Comparison of ENCODE assay signal across 11 cellular contexts in the genomic region with DNA sequence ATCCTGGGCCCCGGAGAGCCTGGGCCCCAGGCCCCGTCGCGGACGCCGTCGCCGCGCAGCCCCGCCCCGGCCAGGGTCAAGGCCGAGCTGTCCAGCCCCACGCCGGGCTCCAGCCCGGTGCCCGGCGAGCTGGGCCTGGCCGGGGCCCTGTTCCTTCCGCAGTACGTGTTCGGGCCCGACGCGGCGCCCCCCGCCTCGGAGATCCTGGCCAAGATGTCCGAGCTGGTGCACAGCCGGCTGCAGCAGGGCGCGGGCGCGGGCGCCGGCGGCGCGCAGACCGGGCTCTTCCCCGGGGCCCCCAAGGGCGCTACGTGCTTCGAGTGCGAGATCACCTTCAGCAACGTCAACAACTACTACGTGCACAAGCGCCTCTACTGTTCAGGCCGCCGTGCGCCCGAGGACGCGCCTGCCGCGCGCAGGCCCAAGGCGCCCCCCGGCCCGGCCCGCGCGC. TPM values are rescaled to one million over a fixed set of nuclear protein-coding genes. Genes with fewer than 3 reads are reported as not detected.
A peak's percentile ranks its signal among the peaks of the same experiment; 100 is the strongest.
DNase-seq lines count a peak whose midpoint lies in the region; ATAC-seq, FAIRE-seq and TF ChIP-seq lines count a peak whose summit lies in the region.
"Had no signal": no experiment of that assay in that cellular context is flagged by ENCODE, and none has a peak within 500 bp of the region (broad histone marks: within the 10 kb centered on the region; RNA-seq: fewer than 3 reads in every experiment).

No MANE protein-coding gene starts in this region.

- no peaks in the 10 kb centered on the region for H3K9me3 ChIP-seq in spleen

- no peak for FAIRE-seq in bronchial epithelial cell (lab: Jason Lieb, UNC)

- ATAC-seq in GM21723 (IDR thresholded peaks at IDR 0.05; ENCODE audit: unreplicated experiment) (no peak), SK-N-SH treated with all-trans-retinoic acid at 6 μM for 48 hours (no peak)

- H3K4me3 ChIP-seq in HFF-Myc (replicated peaks; ENCODE audit: low read depth, low read length) = 0 out of 2 replicates have a peak overlapping the region, but pooled peaks have one; percentile 22
- peak overlapping the region; percentile 42 for H3K4me3 ChIP-seq in bronchial epithelial cell (ENCODE audit: low read depth, low read length)
- peak overlapping the region in 5 of 8 donors; percentile 19 to 86 (median 23) for H3K4me3 ChIP-seq in spleen

- no peak for TF ChIP-seq POLR2A in spleen (IDR thresholded peaks at IDR 0.05)

- intact Hi-C loops in spleen (cut with DNase I; ENCODE audit: low total_unique reads) (no loop called here), posterior vena cava (cut with DNase I) (no loop called here)

- H3K36me3 ChIP-seq in bronchial epithelial cell (ENCODE audit: control insufficient read depth, insufficient read depth, low read length) (no peaks in the 10 kb centered on the region), spleen (peaks cover 0 to 52% (median 14%) of the 10 kb centered on the region in 6 donors)

- peak overlapping the region in 5 of 8 donors; percentile 37 to 95 (median 54) for H3K27ac ChIP-seq in spleen
- H3K27ac ChIP-seq: parathyroid adenoma had no signal

- 44 to 97% (median 64%) methylated on average over 10 to 62 of the region's 62 CpGs for WGBS in spleen, 5 donors

- TF ChIP-seq CTCF in HFF-Myc (IDR thresholded peaks at IDR 0.05; ENCODE audit: low read depth, low read length, missing control alignments) (no peak), bronchial epithelial cell (IDR thresholded peaks at IDR 0.05; ENCODE audit: insufficient read depth, low read length, severe bottlenecking) (no peak), spleen (IDR thresholded peaks at IDR 0.05 in 8 of 11, conservative IDR thresholded peaks at IDR 0.05 in 3 of 11) (no peak)

- peaks cover 2% of the 10 kb centered on the region for H3K27me3 ChIP-seq in bronchial epithelial cell (ENCODE audit: control insufficient read depth, insufficient read depth, low read length)
- H3K27me3 ChIP-seq in spleen (replicated peaks in 1 of 7) = no peaks in the 10 kb centered on the region

- no peak for DNase-seq in HFF-Myc (ENCODE audit: extremely low read depth, low read depth)
- DNase-seq in bronchial epithelial cell (ENCODE audit: low read depth) = peak; percentile 12
- DNase-seq in iris pigment epithelial cell (ENCODE audit: low read depth) = peak; percentile 69
- DNase-seq in spleen = no peak
- no peak for DNase-seq in posterior vena cava (ENCODE audit: low spot score)
- no peak for DNase-seq in NCI-H2107 (lab: John Stamatoyannopoulos, UW)
- DNase-seq: cerebellar nuclear complex, NCI-H2081 treated with DMSO at 0.1 percent for 48 hours had no signal

- peaks cover 9 to 47% (median 24%) of the 10 kb centered on the region in 6 donors for H3K4me1 ChIP-seq in spleen
- H3K4me1 ChIP-seq: parathyroid adenoma had no signal

TF ChIP-seq in SK-N-SH treated with all-trans-retinoic acid at 6 μM for 48 hours, 23 proteins besides CTCF, POLR2A, EP300 and RAD21:
- no peak for TF ChIP-seq RARB (CRISPR knock-in tag; IDR thresholded peaks at IDR 0.05)
- TF ChIP-seq PPARA (CRISPR knock-in tag; IDR thresholded peaks at IDR 0.05; ENCODE audit: borderline replicate concordance) = no peak
- TF ChIP-seq BACH2 (CRISPR knock-in tag; IDR thresholded peaks at IDR 0.05; ENCODE audit: borderline replicate concordance) = no peak
- TF ChIP-seq ZNF565 (CRISPR knock-in tag; conservative IDR thresholded peaks at IDR 0.05; ENCODE audit: low read depth) = no peak
- TF ChIP-seq, protein P1, sequence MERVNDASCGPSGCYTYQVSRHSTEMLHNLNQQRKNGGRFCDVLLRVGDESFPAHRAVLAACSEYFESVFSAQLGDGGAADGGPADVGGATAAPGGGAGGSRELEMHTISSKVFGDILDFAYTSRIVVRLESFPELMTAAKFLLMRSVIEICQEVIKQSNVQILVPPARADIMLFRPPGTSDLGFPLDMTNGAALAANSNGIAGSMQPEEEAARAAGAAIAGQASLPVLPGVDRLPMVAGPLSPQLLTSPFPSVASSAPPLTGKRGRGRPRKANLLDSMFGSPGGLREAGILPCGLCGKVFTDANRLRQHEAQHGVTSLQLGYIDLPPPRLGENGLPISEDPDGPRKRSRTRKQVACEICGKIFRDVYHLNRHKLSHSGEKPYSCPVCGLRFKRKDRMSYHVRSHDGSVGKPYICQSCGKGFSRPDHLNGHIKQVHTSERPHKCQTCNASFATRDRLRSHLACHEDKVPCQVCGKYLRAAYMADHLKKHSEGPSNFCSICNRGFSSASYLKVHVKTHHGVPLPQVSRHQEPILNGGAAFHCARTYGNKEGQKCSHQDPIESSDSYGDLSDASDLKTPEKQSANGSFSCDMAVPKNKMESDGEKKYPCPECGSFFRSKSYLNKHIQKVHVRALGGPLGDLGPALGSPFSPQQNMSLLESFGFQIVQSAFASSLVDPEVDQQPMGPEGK (CRISPR knock-in tag; IDR thresholded peaks at IDR 0.05; ENCODE audit: borderline replicate concordance) = no peak
- no peak for TF ChIP-seq ZNF8 (CRISPR knock-in tag; IDR thresholded peaks at IDR 0.05)
- no peak for TF ChIP-seq CSDC2 (CRISPR knock-in tag; IDR thresholded peaks at IDR 0.05)
- no peak for TF ChIP-seq ZC3H10 (CRISPR knock-in tag; IDR thresholded peaks at IDR 0.05)
- no peak for TF ChIP-seq ZNF70 (CRISPR knock-in tag; IDR thresholded peaks at IDR 0.05)
- TF ChIP-seq OSR1 (CRISPR knock-in tag; IDR thresholded peaks at IDR 0.05) = no peak

RNA-seq across cellular contexts. Expression of a gene that starts 36.8 kb away (rescaled TPM):
- total RNA-seq in bronchial epithelial cell (10.5 and 11.1 TPM in 2 replicates), spleen (10 to 100 TPM; 24.1 to 65.2 (median 53.6) TPM), posterior vena cava (10 to 100 TPM; 23.2 to 29.1 TPM)
- polyA plus RNA-seq in spleen = 10 to 100 TPM; 18.0 to 29.3 (median 18.3) TPM

Comparison
In these comparisons a context has a peak if more than half of its experiments do, and no peak if none do; other contexts are left out.
1. DNase-seq: peak in bronchial epithelial cell (single experiment) and iris pigment epithelial cell (single experiment); none in HFF-Myc (single experiment), spleen (single experiment), posterior vena cava (single experiment) and NCI-H2107 (single experiment).
2. Peak in every context shown above with its lines, with median percentiles within 50 percentile points of each other: H3K4me3 ChIP-seq.